Comparison of ENCODE assay signal across 8 cellular contexts in genomic region chr7:157703131-157703530, GRCh38.
"Had no signal": no experiment of that assay in that cellular context is flagged by ENCODE, and none has a peak within 500 bp of the region (broad histone marks: within the 10 kb centered on the region; RNA-seq: fewer than 3 reads in every experiment).

No MANE protein-coding gene starts in this region.

- H3K4me1 ChIP-seq: pancreas, upper lobe of left lung had no signal

- H3K27ac ChIP-seq: pancreas, SK-N-MC, skin epidermis, upper lobe of left lung had no signal

- H3K9me3 ChIP-seq: pancreas, upper lobe of left lung had no signal

- H3K4me3 ChIP-seq: pancreas, SK-N-MC, skin epidermis, upper lobe of left lung had no signal

- ATAC-seq: pancreas had no signal

- DNase-seq: activated CD4-positive, alpha-beta T cell treated with anti-CD3 and anti-CD28 coated beads, Interleukin-2, amount 10 ng/mL, durations not matched to agents 24 days and 14 days; activated CD8-positive, alpha-beta memory T cell treated with anti-CD3 and anti-CD28 coated beads for 24 hours; foreskin melanocyte; nephron progenitor cell had no signal

- H3K36me3 ChIP-seq: pancreas, upper lobe of left lung had no signal
